In genomic region chr10:100730739-100731602, GRCh38 we compare ENCODE assay signal across 8 cellular contexts. TPM values are rescaled to one million over a fixed set of nuclear protein-coding genes. Genes with fewer than 3 reads are reported as not detected.
A peak's percentile ranks its signal among the peaks of the same experiment; 100 is the strongest.
DNase-seq lines count a peak whose midpoint lies in the region; ATAC-seq, FAIRE-seq and TF ChIP-seq lines count a peak whose summit lies in the region.

No MANE protein-coding gene starts in this region.

- H3K27ac ChIP-seq in H1 (ENCODE audit: low read depth, low read length) (no peak overlapping the region), psoas muscle (no peak overlapping the region)

- peaks cover 95 to 99% (median 97%) of the 10 kb centered on the region in 4 experiments for H3K27me3 ChIP-seq in H1 (replicated peaks in 1 of 4; ENCODE audit: control insufficient read depth in 3 of 4, extremely low read depth in 1 of 4, insufficient read depth in 3 of 4, low read length in 3 of 4)
- peaks cover 5 to 99% (median 50%) of the 10 kb centered on the region in 3 donors for H3K27me3 ChIP-seq in psoas muscle (ENCODE audit: insufficient read depth in 3 of 3, low read length in 2 of 3)

- H2BK5ac ChIP-seq in H1 (ENCODE audit: low read depth, low read length) = no peak overlapping the region; the same call in 1 of the 2 replicates

- TF ChIP-seq EP300 in H1 (IDR thresholded peaks at IDR 0.05; ENCODE audit: borderline replicate concordance in 1 of 2, low read depth in 2 of 2, low read length in 2 of 2) = no peak

- H2BK120ac ChIP-seq in H1 (replicated peaks; ENCODE audit: low read depth, low read length) = no peak overlapping the region

- POLR2A ChIA-PET in H1 (lab: Charles Lee; ENCODE audit: partially characterized antibody) = no interaction called here

- H2BK12ac ChIP-seq in H1 (ENCODE audit: low read depth, low read length) = peak overlapping the region; percentile 55; the same call in 1 of the 2 replicates

- peaks cover 8% of the 10 kb centered on the region; the same call in 1 of the 2 replicates for H3K23me2 ChIP-seq in H1 (ENCODE audit: low read depth, low read length)

- H4K20me1 ChIP-seq in H1 (replicated peaks in 1 of 2; ENCODE audit: control insufficient read depth in 1 of 2, insufficient read depth in 2 of 2, low read length in 2 of 2) = peaks cover 25 to 42% of the 10 kb centered on the region in 2 experiments

- H3K4ac ChIP-seq in H1 (replicated peaks; ENCODE audit: insufficient read length, low read depth, low read length) = no peak overlapping the region

- no peak overlapping the region for H3K56ac ChIP-seq in H1 (replicated peaks; ENCODE audit: insufficient read length, low read depth, low read length)

- H2AFZ ChIP-seq in H1 (ENCODE audit: low read length) = no peak overlapping the region

- H3K4me3 ChIP-seq in H1 (ENCODE audit: extremely low read depth in 1 of 4, insufficient read depth in 2 of 4, low read depth in 3 of 4, low read length in 4 of 4) (peak overlapping the region in 1 of 4 experiments; percentile 48; a peak in 2 of 8 replicates), psoas muscle (peak overlapping the region; percentile 50)

- H3K9me3 ChIP-seq in H1 (ENCODE audit: insufficient read depth in 2 of 2, low read depth in 1 of 2, low read length in 1 of 2) (no peaks in the 10 kb centered on the region), psoas muscle (no peaks in the 10 kb centered on the region)

- H3K36me3 ChIP-seq in H1 (ENCODE audit: control insufficient read depth in 2 of 4, insufficient read depth in 4 of 4, low read length in 3 of 4) (peaks cover 0 to 10% (median 0%) of the 10 kb centered on the region in 4 experiments; a peak in 1 of 8 replicates), psoas muscle (ENCODE audit: insufficient read depth in 1 of 2, low read depth in 1 of 2) (no peaks in the 10 kb centered on the region)

- H3K18ac ChIP-seq in H1 (ENCODE audit: extremely low read depth, low read length) = no peak overlapping the region; the same call in none of the 2 replicates

- H3K79me2 ChIP-seq in H1 (ENCODE audit: control insufficient read depth in 1 of 2, insufficient read depth in 2 of 2, low read length in 2 of 2) = no peaks in the 10 kb centered on the region

- no peak overlapping the region for H4K5ac ChIP-seq in H1 (ENCODE audit: insufficient read length, low read depth, low read length)

- TF ChIP-seq POLR2A in H1 (IDR thresholded peaks at IDR 0.05; ENCODE audit: control extremely low read depth in 1 of 2, low read depth in 2 of 2, low read length in 2 of 2) = no peak

- TF ChIP-seq CTCF in H1 (IDR thresholded peaks at IDR 0.05; ENCODE audit: control extremely low read depth in 1 of 3, insufficient read depth in 1 of 3, low read depth in 1 of 3, low read length in 3 of 3) (no peak), psoas muscle (IDR thresholded peaks at IDR 0.05) (no peak)

- DNase-seq in GM03348 (ENCODE audit: low spot score) (peak; percentile 47), NOMO-1 treated with DMSO at 0.1 percent for 48 hours (lab: John Stamatoyannopoulos, UW; ENCODE audit: unreplicated experiment) (peak; percentile 74), H1 (ENCODE audit: low read depth in 1 of 2, low spot score in 2 of 2) (peak in 1 of 2 experiments; percentile 57), psoas muscle (no peak), NCI-H2227 (lab: John Stamatoyannopoulos, UW; ENCODE audit: unreplicated experiment) (no peak)
- no peak for DNase-seq in stimulated activated naive CD4-positive, alpha-beta T cell treated with Interleukin-2 at 50 U/mL for 16 hours (lab: John Stamatoyannopoulos, UW)

- WGBS in H1 (ENCODE audit: extremely low coverage in 1 of 2, insufficient coverage in 1 of 2, insufficient read length in 1 of 2, insufficient replicate concordance in 2 of 2, low coverage in 1 of 2, low lambda C conversion rate in 2 of 2, missing lambda C conversion rate in 1 of 2), 2 experiments = 3% methylated on average over 46 of the region's 57 CpGs; no CpG with 5 or more reads in 1 of the 2 experiments
- WGBS in psoas muscle, 3 donors = 8 to 9% (median 9%) methylated on average over 57 of the region's 57 CpGs

- no peak for TF ChIP-seq RAD21 in H1 (IDR thresholded peaks at IDR 0.05 in 1 of 2, conservative IDR thresholded peaks at IDR 0.05 in 1 of 2; ENCODE audit: low read depth in 2 of 2, low read length in 2 of 2)

- no peak overlapping the region for H2AK5ac ChIP-seq in H1 (ENCODE audit: low read depth, low read length)

- H3K79me1 ChIP-seq in H1 (ENCODE audit: low read depth, low read length) = no peaks in the 10 kb centered on the region

- H3K4me1 ChIP-seq in H1 (replicated peaks in 1 of 4; ENCODE audit: control insufficient read depth in 3 of 4, insufficient read depth in 4 of 4, low read length in 3 of 4) (peaks cover 4 to 15% (median 10%) of the 10 kb centered on the region in 4 experiments), psoas muscle (peaks cover 16% of the 10 kb centered on the region)

- intact Hi-C loops in psoas muscle (cut with DNase I) = no loop called here

- no peak overlapping the region for H4K91ac ChIP-seq in H1 (replicated peaks; ENCODE audit: insufficient read length, low read length)

- CTCF ChIA-PET in H1 (lab: Charles Lee; ENCODE audit: partially characterized antibody) = interaction anchor here (1.4 kb wide), 1 partner anchor 9 kb away, joined by 7 read pairs; no protein-coding TSS in a partner anchor

- H2BK15ac ChIP-seq in H1 (ENCODE audit: low read length) = no peak overlapping the region

- FAIRE-seq in H1 (lab: Jason Lieb, UNC) = no peak

- H3K4me2 ChIP-seq in H1 (ENCODE audit: insufficient read depth in 1 of 2, low read depth in 2 of 2, low read length in 2 of 2) = peak overlapping the region; percentile 31 to 62; a peak in 3 of 4 replicates

- H3K14ac ChIP-seq in H1 (ENCODE audit: insufficient read length) = no peak overlapping the region

- no peak overlapping the region for H3K9ac ChIP-seq in H1 (replicated peaks in 1 of 4; ENCODE audit: extremely low read depth in 1 of 4, low read depth in 3 of 4, low read length in 3 of 4)

- no peak overlapping the region; the same call in none of the 2 replicates for H4K8ac ChIP-seq in H1 (ENCODE audit: extremely low read depth, insufficient read depth, low read length)

- peak; percentile 57 for ATAC-seq in GM21717 (IDR thresholded peaks at IDR 0.05; ENCODE audit: unreplicated experiment)
- peak in 1 of 4 donors; percentile 23 for ATAC-seq in psoas muscle
- ATAC-seq in GM19324 (IDR thresholded peaks at IDR 0.05; ENCODE audit: low FRiP score, unreplicated experiment) = no peak

- H3K23ac ChIP-seq in H1 (ENCODE audit: insufficient read length) = no peak overlapping the region

- no peak overlapping the region; the same call in 1 of the 2 replicates for H2BK20ac ChIP-seq in H1 (ENCODE audit: low read length)

TF ChIP-seq in H1, 55 proteins besides CTCF, POLR2A, EP300 and RAD21:
- TF ChIP-seq KDM1A (IDR thresholded peaks at IDR 0.05; ENCODE audit: borderline replicate concordance, low read length) (no peak), CREB1 (IDR thresholded peaks at IDR 0.05) (no peak), EZH2 (IDR thresholded peaks at IDR 0.05; ENCODE audit: low read depth, low read length, severe bottlenecking) (peak; percentile 97), TAF7 (optimal IDR thresholded peaks at IDR 0.05; ENCODE audit: borderline replicate concordance, low read depth, low read length) (no peak), CTBP2 (IDR thresholded peaks at IDR 0.05; ENCODE audit: borderline replicate concordance, insufficient read depth, insufficient read length, low read length) (peak; percentile 3), RNF2 (IDR thresholded peaks at IDR 0.05; ENCODE audit: borderline replicate concordance, low read depth, low read length, missing control alignments, poor library complexity, severe bottlenecking) (peak; percentile 98), SUZ12 (IDR thresholded peaks at IDR 0.05; ENCODE audit: low read length) (peak; percentile 99), BRCA1 (IDR thresholded peaks at IDR 0.05; ENCODE audit: low read depth, low read length) (no peak), POU5F1 (IDR thresholded peaks at IDR 0.05; ENCODE audit: low read depth, low read length) (no peak)

RNA-seq across cellular contexts. Expression of gene PAX2, which starts 14.4 kb away (rescaled TPM):
- total RNA-seq in H1 (2021; fragmentation: NEBNext Ultra II Directional; extraction: Animal tissue kit (Norgen Biotek cat#: 25700)) = not detected in 2 replicates
- polyA plus RNA-seq in H1 (2011; rRNA removed) = 0.02 TPM in 1 of 2 replicates, not detected in the other
- polyA plus RNA-seq in H1 (2011; cell fraction: cytosol; rRNA removed) = not detected
- polyA plus RNA-seq in H1 (2011; cell fraction: nucleus; rRNA removed) = not detected
- 0.05 TPM in 1 of 4 replicates, not detected in the others for polyA plus RNA-seq in H1 (2012, experiment 1 of 2)
- polyA plus RNA-seq in H1 (2012, experiment 2 of 2) = not detected
- polyA plus RNA-seq in H1 (2013, experiment 1 of 2) = not detected
- 0.06 TPM for polyA plus RNA-seq in H1 (2013, experiment 2 of 2)
- not detected in 2 replicates for polyA minus RNA-seq in H1 (2011; rRNA and poly(A)+ RNA removed)
- not detected for polyA minus RNA-seq in H1 (2011; cell fraction: cytosol; rRNA and poly(A)+ RNA removed)
- polyA minus RNA-seq in H1 (2011; cell fraction: nucleus; rRNA and poly(A)+ RNA removed) = not detected
- total RNA-seq in psoas muscle = not detected
- polyA plus RNA-seq in psoas muscle = not detected

Comparison
In these comparisons a context has a peak if more than half of its experiments do, and no peak if none do; other contexts are left out.
1. DNase-seq: peak in GM03348 (single experiment) and NOMO-1 treated with DMSO at 0.1 percent for 48 hours (single experiment); none in psoas muscle (0 of 2), stimulated activated naive CD4-positive, alpha-beta T cell treated with Interleukin-2 at 50 U/mL for 16 hours (single experiment) and NCI-H2227 (single experiment).